1 cellular context compared by ENCODE assay signal in the genomic region with DNA sequence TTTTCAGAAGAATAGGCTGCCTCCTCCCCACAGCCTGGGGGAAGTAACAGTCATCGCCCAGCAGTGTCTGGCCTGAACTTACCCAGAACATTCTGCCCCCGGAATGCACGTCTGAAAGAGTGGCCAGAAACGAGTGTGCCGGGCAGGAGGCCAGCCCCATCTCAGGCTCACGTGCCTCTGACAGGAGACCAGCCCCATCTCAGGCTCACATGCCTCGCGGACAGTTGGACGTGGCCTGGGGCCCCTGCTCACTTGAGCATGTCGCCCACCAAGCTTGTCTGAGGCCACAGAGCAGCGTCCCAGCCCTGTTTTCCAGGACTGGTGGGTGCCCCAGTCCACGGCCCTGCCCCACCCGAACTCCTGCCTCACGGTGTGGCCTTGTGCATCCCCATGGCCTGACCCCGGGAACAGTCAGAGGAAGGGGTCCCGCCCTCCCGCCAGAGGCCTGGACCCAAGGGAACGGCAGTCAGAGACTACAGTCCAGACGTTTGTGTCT.
A peak's percentile ranks its signal among the peaks of the same experiment; 100 is the strongest.
TF ChIP-seq lines count a peak whose summit lies in the region.

No MANE protein-coding gene starts in this region.

TF ChIP-seq in HepG2, 621 proteins besides CTCF, POLR2A, EP300 and RAD21 (continued from another document):
- no peak for TF ChIP-seq CHD2 (IDR thresholded peaks at IDR 0.05; ENCODE audit: low read depth, low read length)
- peak; percentile 44; the same call in 1 of the 2 replicates for TF ChIP-seq SSRP1 (CRISPR knock-in tag; IDR thresholded peaks at IDR 0.05)
- TF ChIP-seq ZNF17 (CRISPR knock-in tag; IDR thresholded peaks at IDR 0.05) = no peak
- TF ChIP-seq ZKSCAN5 (CRISPR knock-in tag; IDR thresholded peaks at IDR 0.05) = no peak
- TF ChIP-seq, protein P1, sequence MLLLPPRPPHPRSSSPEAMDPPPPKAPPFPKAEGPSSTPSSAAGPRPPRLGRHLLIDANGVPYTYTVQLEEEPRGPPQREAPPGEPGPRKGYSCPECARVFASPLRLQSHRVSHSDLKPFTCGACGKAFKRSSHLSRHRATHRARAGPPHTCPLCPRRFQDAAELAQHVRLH (CRISPR knock-in tag; IDR thresholded peaks at IDR 0.05; ENCODE audit: borderline replicate concordance, low read depth) = no peak
- peak; percentile 2; the same call in 1 of the 2 replicates for TF ChIP-seq POLR2G (IDR thresholded peaks at IDR 0.05; ENCODE audit: low read depth, low read length)
- TF ChIP-seq ZNF501 (CRISPR knock-in tag; IDR thresholded peaks at IDR 0.05) = peak; percentile 39; the same call in 1 of the 2 replicates
- peak; percentile 42 for TF ChIP-seq TEAD3 (CRISPR knock-in tag; optimal IDR thresholded peaks at IDR 0.05; ENCODE audit: borderline replicate concordance)
- TF ChIP-seq ZNF709 (CRISPR knock-in tag; IDR thresholded peaks at IDR 0.05) = no peak
- 0 out of 2 replicates have a peak, but pooled peaks have one; percentile 61 for TF ChIP-seq ZNF296 (CRISPR knock-in tag; conservative IDR thresholded peaks at IDR 0.05)
- TF ChIP-seq ZNF737 (CRISPR knock-in tag; IDR thresholded peaks at IDR 0.05; ENCODE audit: borderline replicate concordance) = 0 out of 2 replicates have a peak, but pooled peaks have one; percentile 71
- TF ChIP-seq, protein P2, sequence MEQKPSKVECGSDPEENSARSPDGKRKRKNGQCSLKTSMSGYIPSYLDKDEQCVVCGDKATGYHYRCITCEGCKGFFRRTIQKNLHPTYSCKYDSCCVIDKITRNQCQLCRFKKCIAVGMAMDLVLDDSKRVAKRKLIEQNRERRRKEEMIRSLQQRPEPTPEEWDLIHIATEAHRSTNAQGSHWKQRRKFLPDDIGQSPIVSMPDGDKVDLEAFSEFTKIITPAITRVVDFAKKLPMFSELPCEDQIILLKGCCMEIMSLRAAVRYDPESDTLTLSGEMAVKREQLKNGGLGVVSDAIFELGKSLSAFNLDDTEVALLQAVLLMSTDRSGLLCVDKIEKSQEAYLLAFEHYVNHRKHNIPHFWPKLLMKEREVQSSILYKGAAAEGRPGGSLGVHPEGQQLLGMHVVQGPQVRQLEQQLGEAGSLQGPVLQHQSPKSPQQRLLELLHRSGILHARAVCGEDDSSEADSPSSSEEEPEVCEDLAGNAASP (CRISPR knock-in tag; IDR thresholded peaks at IDR 0.05; ENCODE audit: borderline replicate concordance) = no peak
- no peak for TF ChIP-seq MLLT10 (CRISPR knock-in tag; IDR thresholded peaks at IDR 0.05)
- no peak for TF ChIP-seq SOX6 (IDR thresholded peaks at IDR 0.05)
- TF ChIP-seq SOX6 (CRISPR knock-in tag; IDR thresholded peaks at IDR 0.05) = peak; percentile 18; the same call in 1 of the 2 replicates
- no peak for TF ChIP-seq GATAD2A (CRISPR knock-in tag; IDR thresholded peaks at IDR 0.05)
- no peak for TF ChIP-seq NFATC3 (CRISPR knock-in tag; IDR thresholded peaks at IDR 0.05)
- TF ChIP-seq NR2F6 (IDR thresholded peaks at IDR 0.05) = no peak
- 0 out of 2 replicates have a peak, but pooled peaks have one; percentile 5 for TF ChIP-seq NR2F6 (CRISPR knock-in tag; IDR thresholded peaks at IDR 0.05)
- TF ChIP-seq KDM2A (CRISPR knock-in tag; IDR thresholded peaks at IDR 0.05; ENCODE audit: borderline replicate concordance, low read depth) = peak; percentile 93
- no peak for TF ChIP-seq IRF2 (CRISPR knock-in tag; IDR thresholded peaks at IDR 0.05)
- TF ChIP-seq ZSCAN25 (CRISPR knock-in tag; IDR thresholded peaks at IDR 0.05) = no peak
